ENCODE assay signal across 27 cellular contexts in the genomic region with DNA sequence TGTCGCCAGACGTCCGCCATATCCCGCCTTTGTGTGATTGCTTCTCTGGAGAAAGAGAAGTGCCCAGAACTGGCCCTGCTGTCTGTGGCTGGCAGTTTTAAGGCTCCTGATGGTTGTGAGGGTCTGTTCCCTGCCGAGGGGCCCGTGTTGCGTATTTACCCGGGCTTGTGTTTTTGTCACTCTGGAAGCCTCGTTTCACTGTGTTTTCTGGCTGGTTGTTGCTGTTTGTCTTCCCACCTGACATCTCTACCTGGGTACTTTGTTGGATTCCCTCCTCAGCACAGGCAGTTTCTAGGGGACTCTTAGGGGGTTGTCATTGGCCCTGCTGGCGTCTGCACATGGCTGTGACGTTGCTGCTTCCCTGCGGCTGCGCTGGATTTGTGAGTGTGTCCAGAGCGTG. TPM values are rescaled to one million over a fixed set of nuclear protein-coding genes. Genes with fewer than 3 reads are reported as not detected.
A peak's percentile ranks its signal among the peaks of the same experiment; 100 is the strongest.
DNase-seq lines count a peak whose midpoint lies in the region; ATAC-seq and TF ChIP-seq lines count a peak whose summit lies in the region.
"Had no signal": no experiment of that assay in that cellular context is flagged by ENCODE, and none has a peak within 500 bp of the region (broad histone marks: within the 10 kb centered on the region; RNA-seq: fewer than 3 reads in every experiment).

No MANE protein-coding gene starts in this region.

- H3K27me3 Mint-ChIP-seq in activated naive CD8-positive, alpha-beta T cell treated with anti-CD3 and anti-CD28 coated beads for 36 hours = no peaks in the 10 kb centered on the region
- no peaks in the 10 kb centered on the region for H3K27me3 Mint-ChIP-seq in activated naive CD8-positive, alpha-beta T cell treated with anti-CD3 and anti-CD28 coated beads, Interleukin-2, amount 50 U/mL, for 24 hours
- H3K27me3 Mint-ChIP-seq in neural progenitor cell (ENCODE audit: insufficient read depth, low read depth) = peaks cover 1% of the 10 kb centered on the region
- H3K27me3 Mint-ChIP-seq: activated naive CD4-positive, alpha-beta T cell treated with anti-CD3 and anti-CD28 coated beads, Interleukin-2, amount 10 ng/mL, durations not matched to agents 7 days and 5 days; stimulated activated naive CD8-positive, alpha-beta T cell treated with anti-CD3 and anti-CD28 coated beads, Interleukin-15, amount 100 ng/mL, for 72 hours had no signal

- peaks cover 44% of the 10 kb centered on the region for H3K4me1 Mint-ChIP-seq in activated naive CD8-positive, alpha-beta T cell treated with anti-CD3 and anti-CD28 coated beads for 36 hours
- H3K4me1 Mint-ChIP-seq in activated naive CD8-positive, alpha-beta T cell treated with anti-CD3 and anti-CD28 coated beads, Interleukin-2, amount 50 U/mL, for 24 hours = peaks cover 52% of the 10 kb centered on the region
- peaks cover 27% of the 10 kb centered on the region for H3K4me1 Mint-ChIP-seq in neural progenitor cell

- H3F3A ChIP-seq in neural progenitor cell (ENCODE audit: low read depth) (no peaks in the 10 kb centered on the region), SK-N-SH (replicated peaks; ENCODE audit: insufficient read depth) (no peaks in the 10 kb centered on the region)

- CTCF ChIA-PET in SK-N-SH (lab: Yijun Ruan, JAX) = interaction anchor here (1.4 kb wide), 1 partner anchor 82 kb away, joined by 5 read pairs; no protein-coding TSS in a partner anchor

- intact Hi-C loops in body of pancreas (cut with DNase I) = no loop called here

- no peak overlapping the region for H3K9ac ChIP-seq in neural progenitor cell
- H3K9ac ChIP-seq in SK-N-SH = no peak overlapping the region

- TF ChIP-seq POLR2A in body of pancreas (IDR thresholded peaks at IDR 0.05) = no peak

- WGBS in body of pancreas, 2 donors = 85 to 88% methylated on average over 11 to 14 of the region's 14 CpGs
- 85% methylated on average over 12 of the region's 14 CpGs for WGBS in SK-N-SH (ENCODE audit: low lambda C conversion rate)

- H3K9me3 ChIP-seq in body of pancreas = no peaks in the 10 kb centered on the region
- no peaks in the 10 kb centered on the region for H3K9me3 ChIP-seq in neural progenitor cell (ENCODE audit: low read depth)
- H3K9me3 ChIP-seq in SK-N-SH = no peaks in the 10 kb centered on the region
- H3K9me3 ChIP-seq: BE2C, esophagus muscularis mucosa, HAP-1, MG63, prostate gland, SJSA1, thyroid gland had no signal

- no peak overlapping the region for H2AFZ ChIP-seq in neural progenitor cell (replicated peaks)
- H2AFZ ChIP-seq in SK-N-SH (ENCODE audit: low read depth) = no peak overlapping the region
- H2AFZ ChIP-seq: hepatocyte had no signal

- peak overlapping the region in 3 of 4 donors; percentile 61 to 90 (median 77) for H3K27ac ChIP-seq in body of pancreas
- H3K27ac ChIP-seq in neural progenitor cell = no peak overlapping the region
- H3K27ac ChIP-seq in SK-N-SH (ENCODE audit: low read depth in 2 of 2, low read length in 1 of 2) = no peak overlapping the region
- H3K27ac ChIP-seq: cardiac muscle cell, esophagus muscularis mucosa, hepatocyte, prostate gland, SJSA1, thyroid gland had no signal

- H3K9me3 Mint-ChIP-seq in activated naive CD8-positive, alpha-beta T cell treated with anti-CD3 and anti-CD28 coated beads for 36 hours = no peaks in the 10 kb centered on the region
- H3K9me3 Mint-ChIP-seq in activated naive CD8-positive, alpha-beta T cell treated with anti-CD3 and anti-CD28 coated beads, Interleukin-2, amount 50 U/mL, for 24 hours = no peaks in the 10 kb centered on the region
- H3K9me3 Mint-ChIP-seq in neural progenitor cell = no peaks in the 10 kb centered on the region
- H3K9me3 Mint-ChIP-seq: activated naive CD4-positive, alpha-beta T cell treated with anti-CD3 and anti-CD28 coated beads, Interleukin-2, amount 10 ng/mL, durations not matched to agents 7 days and 5 days; activated T-helper 1 cell treated with anti-CD3 and anti-CD28 coated beads, Interleukin-12 subunit alpha, Interleukin-12 subunit beta, Interleukin-2, Interleukin-4 antibody, amounts not matched to agents 30 ng/mL and 10 ng/mL and 1 ng/mL, durations not matched to agents 14 hours and 24 hours and 36 hours; stimulated activated naive CD8-positive, alpha-beta T cell treated with anti-CD3 and anti-CD28 coated beads, Interleukin-15, amount 100 ng/mL, for 72 hours had no signal

- TF ChIP-seq CTCF in body of pancreas (IDR thresholded peaks at IDR 0.05) (no peak), neural progenitor cell (IDR thresholded peaks at IDR 0.05) (no peak), SK-N-SH (IDR thresholded peaks at IDR 0.05) (no peak)

- POLR2A ChIA-PET in SK-N-SH (lab: Yijun Ruan, JAX) = no interaction called here

- no peak overlapping the region for H3K4me3 ChIP-seq in body of pancreas
- no peak overlapping the region for H3K4me3 ChIP-seq in neural progenitor cell
- no peak overlapping the region for H3K4me3 ChIP-seq in SK-N-SH (ENCODE audit: low read depth in 2 of 2, low read length in 1 of 2)
- H3K4me3 ChIP-seq: cardiac muscle cell, esophagus muscularis mucosa, HAP-1, hepatocyte, MG63, prostate gland, SJSA1, thyroid gland had no signal

- H3K36me3 Mint-ChIP-seq in activated naive CD8-positive, alpha-beta T cell treated with anti-CD3 and anti-CD28 coated beads for 36 hours = peaks cover 2% of the 10 kb centered on the region
- H3K36me3 Mint-ChIP-seq in activated naive CD8-positive, alpha-beta T cell treated with anti-CD3 and anti-CD28 coated beads, Interleukin-2, amount 50 U/mL, for 24 hours (ENCODE audit: low read depth) = no peaks in the 10 kb centered on the region
- no peaks in the 10 kb centered on the region for H3K36me3 Mint-ChIP-seq in neural progenitor cell

- H3K4me1 ChIP-seq in body of pancreas (peaks cover 100% of the 10 kb centered on the region), neural progenitor cell (peaks cover 8% of the 10 kb centered on the region), SK-N-SH (ENCODE audit: control insufficient read depth in 1 of 2, insufficient read depth in 2 of 2, low read depth in 1 of 2, low read length in 1 of 2) (peaks cover 0 to 51% of the 10 kb centered on the region in 2 experiments; a peak in 1 of 4 replicates)

- TF ChIP-seq EP300 in SK-N-SH (IDR thresholded peaks at IDR 0.05; ENCODE audit: borderline replicate concordance in 1 of 2, low read depth in 1 of 2, low read length in 1 of 2) = no peak

- H3K79me2 ChIP-seq in neural progenitor cell (ENCODE audit: low read depth) = peaks cover 91% of the 10 kb centered on the region
- H3K79me2 ChIP-seq in SK-N-SH (ENCODE audit: insufficient read depth) = peaks cover 92% of the 10 kb centered on the region

- no peak for DNase-seq in activated naive CD8-positive, alpha-beta T cell treated with anti-CD3 and anti-CD28 coated beads for 36 hours
- no peak for DNase-seq in activated naive CD8-positive, alpha-beta T cell treated with anti-CD3 and anti-CD28 coated beads, Interleukin-2, amount 50 U/mL, for 24 hours
- no peak for DNase-seq in body of pancreas
- DNase-seq in neural progenitor cell (ENCODE audit: low spot score) = no peak
- DNase-seq in NCI-H1694 (lab: John Stamatoyannopoulos, UW) = no peak
- DNase-seq in stimulated activated CD8-positive, alpha-beta memory T cell treated with anti-CD3 and anti-CD28 coated beads, Interleukin-4, amount 100 ng/mL, for 48 hours = no peak
- no peak for DNase-seq in SK-N-SH
- no peak for DNase-seq in kidney glomerular epithelial cell (lab: John Stamatoyannopoulos, UW)
- DNase-seq: activated CD4-positive, alpha-beta T cell treated with anti-CD3 and anti-CD28 coated beads for 4 hours; activated naive CD4-positive, alpha-beta T cell treated with anti-CD3 and anti-CD28 coated beads, Interleukin-2, amount 10 ng/mL, durations not matched to agents 7 days and 5 days; BE2C; cortex of kidney; foreskin melanocyte; MG63; NCI-H2029 treated with DMSO at 0.1 percent for 48 hours; NCI-H345; NCI-H748 treated with DMSO at 0.1 percent for 48 hours; RPMI8226; stimulated activated naive CD8-positive, alpha-beta T cell treated with anti-CD3 and anti-CD28 coated beads, Interleukin-15, amount 100 ng/mL, for 72 hours; thyroid gland had no signal

- H3K27ac Mint-ChIP-seq in activated naive CD8-positive, alpha-beta T cell treated with anti-CD3 and anti-CD28 coated beads for 36 hours = peak overlapping the region; percentile 34
- H3K27ac Mint-ChIP-seq in activated naive CD8-positive, alpha-beta T cell treated with anti-CD3 and anti-CD28 coated beads, Interleukin-2, amount 50 U/mL, for 24 hours = no peak overlapping the region
- no peak overlapping the region for H3K27ac Mint-ChIP-seq in neural progenitor cell
- H3K27ac Mint-ChIP-seq: activated naive CD4-positive, alpha-beta T cell treated with anti-CD3 and anti-CD28 coated beads, Interleukin-2, amount 10 ng/mL, durations not matched to agents 7 days and 5 days; activated T-helper 1 cell treated with anti-CD3 and anti-CD28 coated beads, Interleukin-12 subunit alpha, Interleukin-12 subunit beta, Interleukin-2, Interleukin-4 antibody, amounts not matched to agents 30 ng/mL and 10 ng/mL and 1 ng/mL, durations not matched to agents 14 hours and 24 hours and 36 hours had no signal

- no peaks in the 10 kb centered on the region for H3K9me2 ChIP-seq in SK-N-SH

- H3K27me3 ChIP-seq in body of pancreas (no peaks in the 10 kb centered on the region), neural progenitor cell (peaks cover 2% of the 10 kb centered on the region), SK-N-SH (ENCODE audit: insufficient read depth) (no peaks in the 10 kb centered on the region)
- H3K27me3 ChIP-seq: BE2C, cardiac muscle cell, esophagus muscularis mucosa, hepatocyte, MG63, SJSA1, thyroid gland had no signal

- TF ChIP-seq RAD21 in SK-N-SH (IDR thresholded peaks at IDR 0.05; ENCODE audit: low read length) = no peak

- no peak for ATAC-seq in activated naive CD8-positive, alpha-beta T cell treated with anti-CD3 and anti-CD28 coated beads, Interleukin-2, amount 50 U/mL, for 24 hours
- ATAC-seq in body of pancreas = no peak
- ATAC-seq: stimulated activated naive CD8-positive, alpha-beta T cell treated with anti-CD3 and anti-CD28 coated beads, Interleukin-15, amount 100 ng/mL, for 72 hours had no signal

- no peak overlapping the region for H3K4me2 ChIP-seq in neural progenitor cell
- H3K4me2 ChIP-seq in SK-N-SH = no peak overlapping the region
- H3K4me2 ChIP-seq: hepatocyte had no signal

- no peaks in the 10 kb centered on the region for H3K36me3 ChIP-seq in body of pancreas (replicated peaks in 1 of 2; ENCODE audit: insufficient read depth in 1 of 2, low read depth in 2 of 2)
- H3K36me3 ChIP-seq in neural progenitor cell = no peaks in the 10 kb centered on the region
- H3K36me3 ChIP-seq in SK-N-SH (replicated peaks in 1 of 2; ENCODE audit: control insufficient read depth in 1 of 2, insufficient read depth in 2 of 2, low read length in 1 of 2) = peaks cover 0 to 4% of the 10 kb centered on the region in 2 experiments
- H3K36me3 ChIP-seq: BE2C, cardiac muscle cell, HAP-1, prostate gland, SJSA1, thyroid gland had no signal

- no peak overlapping the region for H3K4me3 Mint-ChIP-seq in activated naive CD8-positive, alpha-beta T cell treated with anti-CD3 and anti-CD28 coated beads for 36 hours
- H3K4me3 Mint-ChIP-seq in activated naive CD8-positive, alpha-beta T cell treated with anti-CD3 and anti-CD28 coated beads, Interleukin-2, amount 50 U/mL, for 24 hours = no peak overlapping the region
- H3K4me3 Mint-ChIP-seq in neural progenitor cell = peak overlapping the region; percentile 18
- H3K4me3 Mint-ChIP-seq: activated naive CD4-positive, alpha-beta T cell treated with anti-CD3 and anti-CD28 coated beads, Interleukin-2, amount 10 ng/mL, durations not matched to agents 7 days and 5 days; activated T-helper 1 cell treated with anti-CD3 and anti-CD28 coated beads, Interleukin-12 subunit alpha, Interleukin-12 subunit beta, Interleukin-2, Interleukin-4 antibody, amounts not matched to agents 30 ng/mL and 10 ng/mL and 1 ng/mL, durations not matched to agents 14 hours and 24 hours and 36 hours; stimulated activated naive CD8-positive, alpha-beta T cell treated with anti-CD3 and anti-CD28 coated beads, Interleukin-15, amount 100 ng/mL, for 72 hours had no signal

- H4K20me1 ChIP-seq in neural progenitor cell (ENCODE audit: low read depth) (peaks cover 100% of the 10 kb centered on the region), SK-N-SH (ENCODE audit: insufficient read depth) (peaks cover 100% of the 10 kb centered on the region)

RNA-seq across cellular contexts. Expression of gene FBRSL1, which starts 6.3 kb away (rescaled TPM):
- 10 to 100 TPM; 53.1 to 55.9 TPM for total RNA-seq in activated naive CD8-positive, alpha-beta T cell treated with anti-CD3 and anti-CD28 coated beads for 36 hours
- 10 to 100 TPM; 29.8 to 50.1 TPM for total RNA-seq in body of pancreas
- total RNA-seq in neural progenitor cell (ENCODE audit: low replicate concordance) = 7.4 and 30.6 TPM in 2 replicates
- polyA plus RNA-seq in SK-N-SH (2012; rRNA removed) = 3.3 and 5.5 TPM in 2 replicates
- 3.2 and 4.9 TPM in 2 replicates for polyA plus RNA-seq in SK-N-SH (2012; cell fraction: cytosol; rRNA removed)
- 29.5 and 88.3 TPM in 2 replicates for polyA plus RNA-seq in SK-N-SH (2012; cell fraction: nucleus; rRNA removed)

Comparison
In these comparisons a context has a peak if more than half of its experiments do, and no peak if none do; other contexts are left out.
1. H3K27ac ChIP-seq: peak in body of pancreas (3 of 4); none in neural progenitor cell (single experiment) and SK-N-SH (0 of 2).